2 cellular contexts compared by ENCODE assay signal in genomic region chr12:112992541-112993398, GRCh38.
TF ChIP-seq lines count a peak whose summit lies in the region.

No MANE protein-coding gene starts in this region.

TF ChIP-seq in GM23338, 12 proteins besides CTCF, POLR2A, EP300 and RAD21:
- TF ChIP-seq ETS1 (IDR thresholded peaks at IDR 0.05) (no peak), EZH2 (IDR thresholded peaks at IDR 0.05; ENCODE audit: low read depth, unreplicated experiment) (no peak), ZNF114 (CRISPR knock-in tag; IDR thresholded peaks at IDR 0.05) (no peak), CREB1 (CRISPR knock-in tag; IDR thresholded peaks at IDR 0.05; ENCODE audit: low read depth) (no peak)

TF ChIP-seq in H1, 55 proteins besides CTCF, POLR2A, EP300 and RAD21:
- peak; percentile 54 for TF ChIP-seq MAX (IDR thresholded peaks at IDR 0.05)
- no peak for TF ChIP-seq TBP (IDR thresholded peaks at IDR 0.05; ENCODE audit: low read depth, low read length)
- TF ChIP-seq SIN3A (conservative IDR thresholded peaks at IDR 0.05 in 1 of 2, IDR thresholded peaks at IDR 0.05 in 1 of 2; ENCODE audit: low read depth in 1 of 2, low read length in 2 of 2) = no peak
- TF ChIP-seq NRF1 (IDR thresholded peaks at IDR 0.05; ENCODE audit: low read depth, low read length) = no peak
- TF ChIP-seq SP1 (IDR thresholded peaks at IDR 0.05; ENCODE audit: low read depth, low read length) = no peak
- TF ChIP-seq ASH2L (IDR thresholded peaks at IDR 0.05; ENCODE audit: low read length) = no peak
- no peak for TF ChIP-seq FOSL1 (IDR thresholded peaks at IDR 0.05; ENCODE audit: insufficient read depth, low read depth, low read length)
- TF ChIP-seq ATF3 (IDR thresholded peaks at IDR 0.05; ENCODE audit: insufficient read depth, low read depth, low read length) = peak; percentile 45; the same call in 1 of the 2 replicates
- TF ChIP-seq CREB1 (IDR thresholded peaks at IDR 0.05) = peak; percentile 46; the same call in 1 of the 2 replicates
- no peak for TF ChIP-seq CEBPB (IDR thresholded peaks at IDR 0.05; ENCODE audit: low read depth, low read length)
- TF ChIP-seq CBX8 (IDR thresholded peaks at IDR 0.05; ENCODE audit: borderline replicate concordance, low read depth, low read length) = no peak
- TF ChIP-seq TEAD4 (IDR thresholded peaks at IDR 0.05; ENCODE audit: low read depth, low read length) = peak; percentile 71
- TF ChIP-seq SP4 (IDR thresholded peaks at IDR 0.05; ENCODE audit: low read length) = 0 out of 2 replicates have a peak, but pooled peaks have one; percentile 39
- TF ChIP-seq RFX5 (IDR thresholded peaks at IDR 0.05; ENCODE audit: borderline replicate concordance, low read depth, low read length) = no peak
- no peak for TF ChIP-seq SIX5 (IDR thresholded peaks at IDR 0.05; ENCODE audit: low read depth, low read length)
